ENCODE assay signal across 1 cellular context in the genomic region with DNA sequence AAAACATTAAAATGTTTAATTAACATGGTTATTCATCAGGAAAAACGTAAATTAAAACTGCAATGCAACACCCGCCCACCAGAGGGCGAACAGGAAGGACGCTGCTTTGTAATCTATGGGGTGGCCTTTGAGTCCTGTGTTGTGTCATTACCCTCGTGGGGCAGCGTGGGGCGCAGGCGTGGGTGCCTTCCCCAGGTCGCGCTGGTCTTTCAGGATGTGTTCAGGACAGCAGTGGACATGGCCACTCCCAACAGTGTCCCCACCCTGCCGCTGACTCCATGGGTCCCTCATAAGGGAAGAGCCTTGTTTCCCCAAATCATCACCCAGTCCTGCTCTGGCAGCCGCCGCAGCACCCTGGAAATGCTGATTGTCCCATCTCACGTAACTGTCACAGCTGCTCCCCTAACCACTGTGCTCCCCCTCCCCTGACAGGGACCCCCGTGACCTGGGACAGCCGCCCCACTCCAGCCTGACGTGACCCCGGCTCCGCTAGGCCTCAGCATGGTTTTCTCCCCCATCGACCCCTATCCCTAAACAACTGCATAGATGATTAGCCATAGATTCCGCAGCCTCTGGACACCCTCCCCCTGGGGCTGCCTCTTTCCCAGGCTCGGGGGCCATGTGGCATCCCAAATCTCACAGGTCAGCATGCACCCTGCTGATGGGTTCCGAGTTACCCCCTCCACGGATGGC.
A peak's percentile ranks its signal among the peaks of the same experiment; 100 is the strongest.
TF ChIP-seq lines count a peak whose summit lies in the region.

No MANE protein-coding gene starts in this region.

TF ChIP-seq in K562, 482 proteins besides CTCF, POLR2A, EP300 and RAD21 (continued from another document):
- TF ChIP-seq KLF16 (IDR thresholded peaks at IDR 0.05) (peak; percentile 25; the same call in 1 of the 2 replicates), SRSF1 (IDR thresholded peaks at IDR 0.05; ENCODE audit: low read depth, low read length) (no peak), NRF1 (conservative IDR thresholded peaks at IDR 0.05 in 1 of 2, IDR thresholded peaks at IDR 0.05 in 1 of 2) (peak; percentile 45 to 60; a peak in 3 of 4 replicates)
TF ChIP-seq in K562: peak in this region for 5.
